1 cellular context compared by ENCODE assay signal in genomic region chr7:106094780-106095179, GRCh38.
TF ChIP-seq lines count a peak whose summit lies in the region.

No MANE protein-coding gene starts in this region.

TF ChIP-seq in H1, 55 proteins besides CTCF, POLR2A, EP300 and RAD21:
- no peak for TF ChIP-seq TBP (IDR thresholded peaks at IDR 0.05; ENCODE audit: low read depth, low read length)
- no peak for TF ChIP-seq KDM1A (IDR thresholded peaks at IDR 0.05; ENCODE audit: borderline replicate concordance, low read length)
- TF ChIP-seq NRF1 (IDR thresholded peaks at IDR 0.05; ENCODE audit: low read depth, low read length), result no peak
- no peak for TF ChIP-seq PHF8 (conservative IDR thresholded peaks at IDR 0.05; ENCODE audit: low read depth, low read length)
- no peak for TF ChIP-seq POU5F1 (IDR thresholded peaks at IDR 0.05; ENCODE audit: low read depth, low read length)
- TF ChIP-seq FOSL1 (IDR thresholded peaks at IDR 0.05; ENCODE audit: insufficient read depth, low read depth, low read length), result no peak
- no peak for TF ChIP-seq SIX5 (IDR thresholded peaks at IDR 0.05; ENCODE audit: low read depth, low read length)
- no peak for TF ChIP-seq EGR1 (IDR thresholded peaks at IDR 0.05; ENCODE audit: borderline replicate concordance, low read depth, low read length)
- no peak for TF ChIP-seq HDAC2 (IDR thresholded peaks at IDR 0.05; ENCODE audit: borderline replicate concordance in 1 of 2, low read depth in 2 of 2, low read length in 2 of 2)
- no peak for TF ChIP-seq CHD2 (IDR thresholded peaks at IDR 0.05; ENCODE audit: low read length)
- no peak for TF ChIP-seq MAFK (IDR thresholded peaks at IDR 0.05; ENCODE audit: low read depth, low read length)
- TF ChIP-seq KDM5A (IDR thresholded peaks at IDR 0.05; ENCODE audit: low read length), result no peak
- no peak for TF ChIP-seq SRF (IDR thresholded peaks at IDR 0.05; ENCODE audit: low read depth, low read length)
- no peak for TF ChIP-seq GTF2F1 (IDR thresholded peaks at IDR 0.05; ENCODE audit: borderline replicate concordance, low read depth, low read length)
